ENCODE assay signal across 11 cellular contexts in genomic region chr1:203309115-203309429, GRCh38. TPM values are rescaled to one million over a fixed set of nuclear protein-coding genes. Genes with fewer than 3 reads are reported as not detected.
DNase-seq lines count a peak whose midpoint lies in the region; ATAC-seq and TF ChIP-seq lines count a peak whose summit lies in the region.
"Had no signal": no experiment of that assay in that cellular context is flagged by ENCODE, and none has a peak within 500 bp of the region (broad histone marks: within the 10 kb centered on the region; RNA-seq: fewer than 3 reads in every experiment).

No MANE protein-coding gene starts in this region.

- H3K4me1 Mint-ChIP-seq in T-helper 17 cell = peaks cover 56% of the 10 kb centered on the region

- TF ChIP-seq EP300 in gastroesophageal sphincter (IDR thresholded peaks at IDR 0.05) = no peak

- H3K36me3 ChIP-seq in gastroesophageal sphincter = peaks cover 0 to 37% of the 10 kb centered on the region in 2 donors

- H3K4me3 Mint-ChIP-seq in T-helper 17 cell = peak overlapping the region; percentile 98

- peak overlapping the region; percentile 99 for H3K27ac Mint-ChIP-seq in T-helper 17 cell

- H3K27ac ChIP-seq in gastroesophageal sphincter = peak overlapping the region in 3 of 4 donors; percentile 79 to 99 (median 98)
- H3K27ac ChIP-seq in skin epidermis = peak overlapping the region in 6 of 21 experiments; percentile 25 to 99 (median 76)
- H3K27ac ChIP-seq: HL-60 had no signal

- TF ChIP-seq POLR2A in GM19099 (IDR thresholded peaks at IDR 0.05; ENCODE audit: extremely low read depth, insufficient read length, low read depth) = peak; percentile 35
- no peak for TF ChIP-seq POLR2A in gastroesophageal sphincter (IDR thresholded peaks at IDR 0.05)
- TF ChIP-seq POLR2A in lower leg skin (IDR thresholded peaks at IDR 0.05) = no peak

- peak overlapping the region; percentile 76 to 92 for H3K4me3 ChIP-seq in gastroesophageal sphincter
- H3K4me3 ChIP-seq in skin epidermis = peak overlapping the region in 6 of 7 experiments; percentile 61 to 99 (median 74)
- no peak overlapping the region for H3K4me3 ChIP-seq in lower leg skin (ENCODE audit: low read depth, poor library complexity, severe bottlenecking)

- intact Hi-C loops in lower leg skin (cut with DNase I; ENCODE audit: low total_unique reads) = no loop called here

- peaks cover 3 to 53% (median 25%) of the 10 kb centered on the region in 3 donors for H3K4me1 ChIP-seq in gastroesophageal sphincter

- TF ChIP-seq CTCF in gastroesophageal sphincter (IDR thresholded peaks at IDR 0.05) (no peak), lower leg skin (IDR thresholded peaks at IDR 0.05) (no peak)

- no peaks in the 10 kb centered on the region for H3K27me3 Mint-ChIP-seq in T-helper 17 cell

- H3K27me3 ChIP-seq in gastroesophageal sphincter = no peaks in the 10 kb centered on the region
- H3K27me3 ChIP-seq: left lung had no signal

- H3K9me3 ChIP-seq in T-helper 17 cell (ENCODE audit: control insufficient read depth, low read length, poor library complexity, severe bottlenecking) (peaks cover 7% of the 10 kb centered on the region), gastroesophageal sphincter (no peaks in the 10 kb centered on the region)
- H3K9me3 ChIP-seq: left lung had no signal

- ATAC-seq in T-helper 17 cell (no peak), gastroesophageal sphincter (no peak), GM18498 (IDR thresholded peaks at IDR 0.05; ENCODE audit: unreplicated experiment) (no peak)
- ATAC-seq: left lung had no signal

- DNase-seq in T-helper 17 cell = no peak
- DNase-seq in cerebellar nuclear complex (lab: John Stamatoyannopoulos, UW) = no peak
- no peak for DNase-seq in NCI-H510A (lab: John Stamatoyannopoulos, UW)
- no peak for DNase-seq in lower leg skin (ENCODE audit: low spot score in 2 of 2)
- DNase-seq: left lung, NCI-H446 had no signal

- H3K36me3 Mint-ChIP-seq in T-helper 17 cell (ENCODE audit: low read depth) = peaks cover 19% of the 10 kb centered on the region

RNA-seq across cellular contexts. Expression of gene BTG2, which starts 3.8 kb away (rescaled TPM):
- total RNA-seq in T-helper 17 cell (100 to 1,000 TPM; 584 to 606 TPM), gastroesophageal sphincter (100 to 1,000 TPM in 3 of 4 donors, 10 to 100 TPM in 1; 74.5 to 169 (median 116) TPM), lower leg skin (100 to 1,000 TPM in 3 of 4 donors, 10 to 100 TPM in 1; 98.6 to 205 (median 131) TPM)

RNA-seq across cellular contexts. Expression of gene FMOD, which starts 41.9 kb away (rescaled TPM):
- total RNA-seq in T-helper 17 cell (not detected), gastroesophageal sphincter (10 to 100 TPM; 19.3 to 53.6 (median 37.9) TPM), lower leg skin (10 to 100 TPM in 3 of 4 donors, 1 to 10 TPM in 1; 5.6 to 37.7 (median 19.3) TPM)

Comparison
In these comparisons a context has a peak if more than half of its experiments do, and no peak if none do; other contexts are left out.
1. RNA of gene FMOD, which starts 41.9 kb away (total RNA-seq): 19.3 to 53.6 TPM in gastroesophageal sphincter and 5.6 to 37.7 TPM in lower leg skin; not detected in T-helper 17 cell; every median in the first group is over 4 times any median in the second.